16 cellular contexts compared by ENCODE assay signal in the genomic region with DNA sequence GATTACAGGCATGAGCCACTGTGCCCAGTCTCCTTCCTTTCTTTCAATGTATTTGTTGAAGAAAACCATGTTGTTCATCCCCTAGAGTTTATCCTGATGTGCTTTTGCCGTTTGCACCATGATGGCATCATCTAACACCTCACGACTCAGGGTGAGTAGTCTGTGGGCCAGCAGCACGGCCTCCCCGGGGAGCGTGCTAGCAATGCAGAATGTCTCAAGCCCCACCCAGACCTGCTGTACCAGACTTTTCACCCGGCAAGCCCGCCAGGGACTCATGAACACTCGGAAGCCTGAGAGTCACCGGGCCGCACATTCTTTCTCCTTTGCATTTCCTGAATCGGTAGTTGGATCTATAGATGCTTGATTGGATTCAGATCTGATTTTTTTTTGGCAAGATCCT.
"Had no signal": no experiment of that assay in that cellular context is flagged by ENCODE, and none has a peak within 500 bp of the region (broad histone marks: within the 10 kb centered on the region; RNA-seq: fewer than 3 reads in every experiment).

No MANE protein-coding gene starts in this region.

- H3K27ac Mint-ChIP-seq: activated CD4-positive, alpha-beta memory T cell treated with anti-CD3 and anti-CD28 coated beads for 36 hours; naive thymus-derived CD4-positive, alpha-beta T cell; T-helper 2 cell treated with Interferon-gamma antibody and Interleukin-4, amounts not matched to agents 5 μg/mL and 100 μg/mL, for 36 hours had no signal

- H3K4me3 ChIP-seq: lower lobe of right lung, suprapubic skin, upper lobe of right lung had no signal

- H3K9me3 ChIP-seq: lower lobe of right lung, suprapubic skin had no signal

- H3K36me3 ChIP-seq: lower lobe of right lung, suprapubic skin, upper lobe of right lung had no signal

- H3K27ac ChIP-seq: lower lobe of right lung, suprapubic skin, upper lobe of right lung had no signal

- ATAC-seq: effector memory CD8-positive, alpha-beta T cell; left cardiac atrium; lower lobe of right lung; naive thymus-derived CD4-positive, alpha-beta T cell; right cardiac atrium; upper lobe of right lung had no signal

- DNase-seq: activated CD4-positive, alpha-beta memory T cell treated with anti-CD3 and anti-CD28 coated beads for 36 hours; activated CD4-positive, CD25-positive, alpha-beta regulatory T cell treated with anti-CD3 and anti-CD28 coated beads, Interleukin-2, amount 50 U/mL, for 72 hours; activated naive CD4-positive, alpha-beta T cell; activated T-cell treated with anti-CD3 and anti-CD28 coated beads, Interleukin-2, amount 50 U/mL, for 48 hours; central memory CD4-positive, alpha-beta T cell; effector memory CD8-positive, alpha-beta T cell; left cardiac atrium; lower lobe of right lung; naive thymus-derived CD4-positive, alpha-beta T cell; nucleus accumbens; right cardiac atrium; stimulated activated CD4-positive, alpha-beta T cell treated with anti-CD3 and anti-CD28 coated beads, Interleukin-2, amount 100 ng/mL, for 24 hours; stimulated activated naive CD4-positive, alpha-beta T cell; upper lobe of right lung had no signal

- H3K27me3 ChIP-seq: upper lobe of right lung had no signal

- H3K4me3 Mint-ChIP-seq: activated CD4-positive, alpha-beta memory T cell treated with anti-CD3 and anti-CD28 coated beads for 36 hours; effector memory CD8-positive, alpha-beta T cell; T-helper 2 cell treated with Interferon-gamma antibody and Interleukin-4, amounts not matched to agents 5 μg/mL and 100 μg/mL, for 36 hours had no signal

- H3K36me3 Mint-ChIP-seq: activated CD4-positive, alpha-beta memory T cell treated with anti-CD3 and anti-CD28 coated beads for 36 hours had no signal

- H3K9me3 Mint-ChIP-seq: activated CD4-positive, alpha-beta memory T cell treated with anti-CD3 and anti-CD28 coated beads for 36 hours; effector memory CD8-positive, alpha-beta T cell had no signal

- H3K4me1 ChIP-seq: lower lobe of right lung, suprapubic skin, upper lobe of right lung had no signal
